Comparison of ENCODE assay signal across 14 cellular contexts in the genomic region with DNA sequence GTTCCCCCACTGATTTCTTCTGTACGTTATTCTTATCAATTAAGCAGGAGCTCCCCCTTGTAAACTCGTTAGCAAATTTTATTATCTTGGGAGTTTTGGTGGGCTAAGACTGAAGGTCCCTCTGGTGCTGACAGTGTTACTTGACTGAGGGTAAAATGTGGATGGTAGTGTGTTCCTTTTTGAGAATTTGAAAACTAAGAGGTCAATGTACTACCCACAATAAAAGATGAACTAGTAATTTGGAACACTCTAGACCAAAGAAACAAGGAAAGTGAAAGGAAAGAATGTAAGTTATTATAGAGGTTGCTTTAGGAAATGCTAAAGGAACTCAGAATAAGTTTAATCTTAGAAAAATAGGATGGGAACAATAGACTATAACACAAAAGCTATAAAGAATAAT. TPM values are rescaled to one million over a fixed set of nuclear protein-coding genes. Genes with fewer than 3 reads are reported as not detected.
DNase-seq lines count a peak whose midpoint lies in the region; ATAC-seq and TF ChIP-seq lines count a peak whose summit lies in the region.
"Had no signal": no experiment of that assay in that cellular context is flagged by ENCODE, and none has a peak within 500 bp of the region (broad histone marks: within the 10 kb centered on the region; RNA-seq: fewer than 3 reads in every experiment).

No MANE protein-coding gene starts in this region.

- CTCF ChIA-PET in activated CD8-positive, alpha-beta memory T cell treated with anti-CD3 and anti-CD28 coated beads, Interleukin-2, amount 10 ng/mL, durations not matched to agents 7 days and 5 days (lab: Charles Lee): interaction anchor here (1.0 to 1.9 kb wide), 5 partner anchors 11 to 218 kb away, joined by 3 to 10 read pairs (median 5); partner anchors contain the start of gene ADAM17
- CTCF ChIA-PET in Panc1 (lab: Charles Lee): no interaction called here

- H3K27ac ChIP-seq in Panc1 (ENCODE audit: low read length) (peak overlapping the region; percentile 62; the same call in 1 of the 2 replicates), brain microvascular endothelial cell (peak overlapping the region; percentile 63)
- H3K27ac ChIP-seq: VCaP had no signal

- H3K27me3 Mint-ChIP-seq in activated CD8-positive, alpha-beta memory T cell treated with anti-CD3 and anti-CD28 coated beads, Interleukin-2, amount 10 ng/mL, durations not matched to agents 7 days and 5 days: no peaks in the 10 kb centered on the region

- no peak for TF ChIP-seq CTCF in Panc1 (IDR thresholded peaks at IDR 0.05)
- TF ChIP-seq CTCF in brain microvascular endothelial cell (IDR thresholded peaks at IDR 0.05; ENCODE audit: low read depth, low read length, missing control alignments): no peak

- in situ Hi-C loops in Panc1 (cut with HindIII; ENCODE audit: low pct_unique_long_range_greater_than_20kb, low sequenced_read_pairs) (no loop called here), brain microvascular endothelial cell (cut with HindIII; ENCODE audit: low pct_ligation_motif_present, low sequenced_read_pairs) (no loop called here)

- H3K4me3 ChIP-seq in Panc1 (ENCODE audit: low read depth in 2 of 2, low read length in 2 of 2) (no peak overlapping the region), brain microvascular endothelial cell (ENCODE audit: low read depth, low read length) (no peak overlapping the region), skeletal muscle satellite cell (ENCODE audit: low read length) (no peak overlapping the region)

- H3K36me3 ChIP-seq in Panc1 (ENCODE audit: control insufficient read depth, insufficient read depth, low read length): peaks cover 7% of the 10 kb centered on the region; the same call in 1 of the 2 replicates
- peaks cover 19% of the 10 kb centered on the region for H3K36me3 ChIP-seq in brain microvascular endothelial cell (replicated peaks)
- H3K36me3 ChIP-seq in skeletal muscle satellite cell (ENCODE audit: insufficient read depth, low read length): peaks cover 45% of the 10 kb centered on the region

- no peak overlapping the region for H3K9ac ChIP-seq in skeletal muscle satellite cell (ENCODE audit: low read depth, low read length)
- H3K9ac ChIP-seq: SK-N-SH had no signal

- no TSS peak for BruUV-seq in Panc1 (replicated peaks; lab: Mats Ljungman, UMichigan)

- intact Hi-C loops in Panc1 (cut with micrococcal nuclease; ENCODE audit: unreplicated experiment): no loop called here

- no peaks in the 10 kb centered on the region for H3K9me3 ChIP-seq in Panc1 (ENCODE audit: control insufficient read depth, insufficient read depth, low read depth, low read length)
- peaks cover 10% of the 10 kb centered on the region for H3K9me3 ChIP-seq in skeletal muscle satellite cell (replicated peaks; ENCODE audit: low read length)

- peak overlapping the region; percentile 66 for H3K4me2 ChIP-seq in skeletal muscle satellite cell (ENCODE audit: low read length)
- H3K4me2 ChIP-seq: SK-N-SH had no signal

- no peak overlapping the region for H3K4me3 Mint-ChIP-seq in activated CD8-positive, alpha-beta memory T cell treated with anti-CD3 and anti-CD28 coated beads, Interleukin-2, amount 10 ng/mL, durations not matched to agents 7 days and 5 days

- H3K4me1 Mint-ChIP-seq in activated CD8-positive, alpha-beta memory T cell treated with anti-CD3 and anti-CD28 coated beads, Interleukin-2, amount 10 ng/mL, durations not matched to agents 7 days and 5 days: peaks cover 58% of the 10 kb centered on the region

- H3K4me1 ChIP-seq in Panc1 (ENCODE audit: control insufficient read depth, insufficient read depth, low read length) (peaks cover 35% of the 10 kb centered on the region), skeletal muscle satellite cell (ENCODE audit: control insufficient read depth, insufficient read depth, low read length) (peaks cover 41% of the 10 kb centered on the region)

- no peak for ATAC-seq in activated CD8-positive, alpha-beta memory T cell treated with anti-CD3 and anti-CD28 coated beads, Interleukin-2, amount 10 ng/mL, durations not matched to agents 7 days and 5 days
- ATAC-seq in Panc1: no peak
- no peak for ATAC-seq in HG03521 (IDR thresholded peaks at IDR 0.05; ENCODE audit: unreplicated experiment)
- ATAC-seq: left lobe of liver had no signal

- DNase-seq in activated CD8-positive, alpha-beta memory T cell treated with anti-CD3 and anti-CD28 coated beads, Interleukin-2, amount 10 ng/mL, durations not matched to agents 7 days and 5 days: no peak
- no peak for DNase-seq in activated CD8-positive, alpha-beta memory T cell treated with anti-CD3 and anti-CD28 coated beads for 24 hours
- DNase-seq in Panc1 (ENCODE audit: low read depth, low spot score): no peak
- no peak for DNase-seq in brain microvascular endothelial cell
- no peak for DNase-seq in HuH-7.5 (ENCODE audit: low spot score)
- no peak for DNase-seq in activated effector memory CD4-positive, alpha-beta T cell treated with anti-CD3 and anti-CD28 coated beads, Interleukin-2, amount 50 U/mL, for 16 hours
- DNase-seq: COR-L47, hypothalamus, NCI-H146, SK-N-SH had no signal

- H3K36me3 Mint-ChIP-seq in activated CD8-positive, alpha-beta memory T cell treated with anti-CD3 and anti-CD28 coated beads, Interleukin-2, amount 10 ng/mL, durations not matched to agents 7 days and 5 days: peaks cover 60% of the 10 kb centered on the region

- POLR2A ChIA-PET in Panc1 (lab: Charles Lee): interaction anchor here (0.6 kb wide), 1 partner anchor 23 kb away, joined by 5 read pairs; no protein-coding TSS in a partner anchor

- H3K27ac Mint-ChIP-seq in activated CD8-positive, alpha-beta memory T cell treated with anti-CD3 and anti-CD28 coated beads, Interleukin-2, amount 10 ng/mL, durations not matched to agents 7 days and 5 days: peak overlapping the region; percentile 55

- H3K27me3 ChIP-seq in Panc1 (ENCODE audit: control insufficient read depth, insufficient read depth, low read length) (no peaks in the 10 kb centered on the region), brain microvascular endothelial cell (replicated peaks) (no peaks in the 10 kb centered on the region), skeletal muscle satellite cell (ENCODE audit: control insufficient read depth, insufficient read depth, low read length) (no peaks in the 10 kb centered on the region)

- H3K9me3 Mint-ChIP-seq in activated CD8-positive, alpha-beta memory T cell treated with anti-CD3 and anti-CD28 coated beads, Interleukin-2, amount 10 ng/mL, durations not matched to agents 7 days and 5 days (ENCODE audit: low read depth): peaks cover 8% of the 10 kb centered on the region

RNA-seq across cellular contexts. Expression of gene YWHAQ, which starts 35.1 kb away (rescaled TPM):
- 100 to 1,000 TPM; 300 to 316 TPM for total RNA-seq in activated CD8-positive, alpha-beta memory T cell treated with anti-CD3 and anti-CD28 coated beads, Interleukin-2, amount 10 ng/mL, durations not matched to agents 7 days and 5 days
- 683 TPM for total RNA-seq in Panc1 (2021; ENCODE audit: unreplicated experiment)
- 719 TPM for polyA plus RNA-seq in Panc1 (2012; ENCODE audit: insufficient read length)
- 362 and 412 TPM in 2 replicates for total RNA-seq in skeletal muscle satellite cell (2012; rRNA removed)

RNA-seq across cellular contexts. Expression of gene ADAM17, which starts 40.1 kb away (rescaled TPM):
- total RNA-seq in activated CD8-positive, alpha-beta memory T cell treated with anti-CD3 and anti-CD28 coated beads, Interleukin-2, amount 10 ng/mL, durations not matched to agents 7 days and 5 days: 10 to 100 TPM; 20.0 to 25.5 TPM
- 50.0 TPM for total RNA-seq in Panc1 (2021; ENCODE audit: unreplicated experiment)
- polyA plus RNA-seq in Panc1 (2012; ENCODE audit: insufficient read length): 33.9 TPM
- total RNA-seq in skeletal muscle satellite cell (2012; rRNA removed): 27.5 and 35.5 TPM in 2 replicates
